8 cellular contexts compared by ENCODE assay signal in genomic region chr3:54120657-54121403, GRCh38. TPM values are rescaled to one million over a fixed set of nuclear protein-coding genes. Genes with fewer than 3 reads are reported as not detected.
DNase-seq lines count a peak whose midpoint lies in the region; ATAC-seq and TF ChIP-seq lines count a peak whose summit lies in the region.

No MANE protein-coding gene starts in this region.

- H3K27me3 ChIP-seq in iPS-18a (ENCODE audit: control insufficient read depth, insufficient read depth, low read length) (peaks cover 68% of the 10 kb centered on the region), upper lobe of right lung (peaks cover 34% of the 10 kb centered on the region)

- H3K9me3 ChIP-seq in iPS-18a (ENCODE audit: control insufficient read depth, low read depth, low read length) (peaks cover 4% of the 10 kb centered on the region), upper lobe of right lung (no peaks in the 10 kb centered on the region)

- peak; percentile 86 for ATAC-seq in GM21526 (IDR thresholded peaks at IDR 0.05; ENCODE audit: low FRiP score, unreplicated experiment)
- ATAC-seq in upper lobe of right lung: peak; percentile 47
- no peak for ATAC-seq in GM18498 (IDR thresholded peaks at IDR 0.05; ENCODE audit: unreplicated experiment)
- no peak for ATAC-seq in activated T-cell treated with anti-CD3 and anti-CD28 coated beads, Interleukin-2, amount 50 U/mL, for 4 hours
- ATAC-seq in stimulated activated naive CD8-positive, alpha-beta T cell treated with anti-CD3 and anti-CD28 coated beads, Interleukin-15, amount 100 ng/mL, for 72 hours: no peak

- DNase-seq in COLO668 (lab: John Stamatoyannopoulos, UW; ENCODE audit: unreplicated experiment) (peak; percentile 85), NCI-H526 (lab: John Stamatoyannopoulos, UW) (peak; percentile 79 to 90), upper lobe of right lung (peak; percentile 67)
- DNase-seq in activated T-cell treated with anti-CD3 and anti-CD28 coated beads, Interleukin-2, amount 50 U/mL, for 4 hours: no peak
- DNase-seq in stimulated activated naive CD8-positive, alpha-beta T cell treated with anti-CD3 and anti-CD28 coated beads, Interleukin-15, amount 100 ng/mL, for 72 hours: no peak

- H3K36me3 Mint-ChIP-seq in activated T-cell treated with anti-CD3 and anti-CD28 coated beads, Interleukin-2, amount 50 U/mL, for 4 hours (ENCODE audit: insufficient read depth): no peaks in the 10 kb centered on the region

- no peak overlapping the region for H3K4me3 Mint-ChIP-seq in activated T-cell treated with anti-CD3 and anti-CD28 coated beads, Interleukin-2, amount 50 U/mL, for 4 hours
- no peak overlapping the region for H3K4me3 Mint-ChIP-seq in stimulated activated naive CD8-positive, alpha-beta T cell treated with anti-CD3 and anti-CD28 coated beads, Interleukin-15, amount 100 ng/mL, for 72 hours

- no peak for TF ChIP-seq CTCF in upper lobe of right lung (IDR thresholded peaks at IDR 0.05)

- H3K9ac ChIP-seq in iPS-18a (ENCODE audit: low read length): no peak overlapping the region

- intact Hi-C loops in upper lobe of right lung (cut with DNase I): no loop called here

- H3K9me3 Mint-ChIP-seq in activated T-cell treated with anti-CD3 and anti-CD28 coated beads, Interleukin-2, amount 50 U/mL, for 4 hours: peaks cover 6% of the 10 kb centered on the region
- H3K9me3 Mint-ChIP-seq in stimulated activated naive CD8-positive, alpha-beta T cell treated with anti-CD3 and anti-CD28 coated beads, Interleukin-15, amount 100 ng/mL, for 72 hours: peaks cover 0 to 11% of the 10 kb centered on the region in 2 donors

- H3K4me1 ChIP-seq in iPS-18a (ENCODE audit: control insufficient read depth, low read depth, low read length) (peaks cover 6% of the 10 kb centered on the region), upper lobe of right lung (no peaks in the 10 kb centered on the region)

- H3K27ac ChIP-seq in iPS-18a (ENCODE audit: low read length) (no peak overlapping the region), upper lobe of right lung (no peak overlapping the region)

- H3K4me1 Mint-ChIP-seq in activated T-cell treated with anti-CD3 and anti-CD28 coated beads, Interleukin-2, amount 50 U/mL, for 4 hours (ENCODE audit: low read depth): peaks cover 6% of the 10 kb centered on the region
- no peaks in the 10 kb centered on the region for H3K4me1 Mint-ChIP-seq in stimulated activated naive CD8-positive, alpha-beta T cell treated with anti-CD3 and anti-CD28 coated beads, Interleukin-15, amount 100 ng/mL, for 72 hours

- H3K4me3 ChIP-seq in iPS-18a (ENCODE audit: low read length): peak overlapping the region; percentile 70
- H3K4me3 ChIP-seq in upper lobe of right lung: peak overlapping the region; percentile 58

- H3K36me3 ChIP-seq in iPS-18a (ENCODE audit: control insufficient read depth, low read depth, low read length): no peaks in the 10 kb centered on the region
- H3K36me3 ChIP-seq in upper lobe of right lung: no peaks in the 10 kb centered on the region

- H3K27me3 Mint-ChIP-seq in activated T-cell treated with anti-CD3 and anti-CD28 coated beads, Interleukin-2, amount 50 U/mL, for 4 hours (ENCODE audit: low read depth): peaks cover 49% of the 10 kb centered on the region
- peaks cover 79% of the 10 kb centered on the region for H3K27me3 Mint-ChIP-seq in stimulated activated naive CD8-positive, alpha-beta T cell treated with anti-CD3 and anti-CD28 coated beads, Interleukin-15, amount 100 ng/mL, for 72 hours

- no peak overlapping the region for H3K27ac Mint-ChIP-seq in stimulated activated naive CD8-positive, alpha-beta T cell treated with anti-CD3 and anti-CD28 coated beads, Interleukin-15, amount 100 ng/mL, for 72 hours

RNA-seq across cellular contexts. Expression of gene CACNA2D3, which starts 1.5 kb away (rescaled TPM):
- total RNA-seq in upper lobe of right lung: 7.3 TPM
- total RNA-seq in activated T-cell treated with anti-CD3 and anti-CD28 coated beads, Interleukin-2, amount 50 U/mL, for 4 hours: not detected

Comparison
In these comparisons a context has a peak if more than half of its experiments do, and no peak if none do; other contexts are left out.
1. DNase-seq: peak in COLO668 (single experiment), NCI-H526 (2 of 2) and upper lobe of right lung (single experiment); none in activated T-cell treated with anti-CD3 and anti-CD28 coated beads, Interleukin-2, amount 50 U/mL, for 4 hours (single experiment) and stimulated activated naive CD8-positive, alpha-beta T cell treated with anti-CD3 and anti-CD28 coated beads, Interleukin-15, amount 100 ng/mL, for 72 hours (0 of 2).
2. ATAC-seq: peak in GM21526 (single experiment) and upper lobe of right lung (single experiment); none in GM18498 (single experiment), activated T-cell treated with anti-CD3 and anti-CD28 coated beads, Interleukin-2, amount 50 U/mL, for 4 hours (0 of 2) and stimulated activated naive CD8-positive, alpha-beta T cell treated with anti-CD3 and anti-CD28 coated beads, Interleukin-15, amount 100 ng/mL, for 72 hours (single experiment).